12 cellular contexts compared by ENCODE assay signal in genomic region chr5:175590471-175590881, GRCh38.
DNase-seq lines count a peak whose midpoint lies in the region; ATAC-seq lines count a peak whose summit lies in the region.
"Had no signal": no experiment of that assay in that cellular context is flagged by ENCODE, and none has a peak within 500 bp of the region (broad histone marks: within the 10 kb centered on the region; RNA-seq: fewer than 3 reads in every experiment).

No MANE protein-coding gene starts in this region.

- H3K36me3 Mint-ChIP-seq in activated T-helper 17 cell treated with anti-CD3 and anti-CD28 coated beads, Interleukin-2, amount 50 U/mL, for 72 hours (ENCODE audit: low read depth), result no peaks in the 10 kb centered on the region

- peak overlapping the region in 2 of 11 experiments; percentile 46 to 47; a peak in 3 of 22 replicates for H3K9ac ChIP-seq in BLaER1 treated with 17β-estradiol and CSF1 and Interleukin-3, amounts not matched to agents 10 nM and 100 nM
- no peak overlapping the region for H3K9ac ChIP-seq in HUES48 (ENCODE audit: low read depth, low read length)

- H3K9me3 ChIP-seq in BLaER1 treated with 17β-estradiol and CSF1 and Interleukin-3, amounts not matched to agents 10 nM and 100 nM (replicated peaks in 1 of 11), result peaks cover 0 to 24% (median 0%) of the 10 kb centered on the region in 11 experiments; a peak in 7 of 22 replicates
- H3K9me3 ChIP-seq in HUES48 (ENCODE audit: control insufficient read depth, insufficient read depth, low read length), result peaks cover 7% of the 10 kb centered on the region
- H3K9me3 ChIP-seq: ascending aorta, testis had no signal

- H3K36me3 ChIP-seq in BLaER1 treated with 17β-estradiol and CSF1 and Interleukin-3, amounts not matched to agents 10 nM and 100 nM, result no peaks in the 10 kb centered on the region
- no peaks in the 10 kb centered on the region for H3K36me3 ChIP-seq in HUES48 (ENCODE audit: control insufficient read depth, insufficient read depth, low read length)
- H3K36me3 ChIP-seq: ascending aorta had no signal

- H3K4me3 Mint-ChIP-seq in activated T-helper 17 cell treated with anti-CD3 and anti-CD28 coated beads, Interleukin-2, amount 50 U/mL, for 72 hours, result no peak overlapping the region

- peak; percentile 16 for ATAC-seq in activated T-helper 17 cell treated with anti-CD3 and anti-CD28 coated beads, Interleukin-2, amount 50 U/mL, for 72 hours (replicated peaks)
- ATAC-seq in left colon, result peak; percentile 21

- peaks cover 7 to 46% (median 13%) of the 10 kb centered on the region in 10 experiments; a peak in 18 of 20 replicates for H3K4me1 ChIP-seq in BLaER1 treated with 17β-estradiol and CSF1 and Interleukin-3, amounts not matched to agents 10 nM and 100 nM
- H3K4me1 ChIP-seq in HUES48 (ENCODE audit: control insufficient read depth, insufficient read depth, low read length), result 0 out of 2 replicates have a peak, but pooled peaks cover 7% of the 10 kb centered on the region
- H3K4me1 ChIP-seq: ascending aorta, testis had no signal

- DNase-seq in left colon (no peak), COR-L47 (lab: John Stamatoyannopoulos, UW) (no peak), iPS-NIHi11 (ENCODE audit: low spot score) (no peak), NCI-H2029 treated with DMSO at 0.1 percent for 48 hours (lab: John Stamatoyannopoulos, UW) (no peak), NCI-H1048 (lab: John Stamatoyannopoulos, UW) (no peak)
- DNase-seq: glutamatergic neuron; stimulated activated CD4-positive, alpha-beta T cell treated with anti-CD3 and anti-CD28 coated beads, Interleukin-2, amount 100 ng/mL, for 48 hours; testis had no signal

- no peaks in the 10 kb centered on the region for H3K27me3 ChIP-seq in BLaER1 treated with 17β-estradiol and CSF1 and Interleukin-3, amounts not matched to agents 10 nM and 100 nM
- no peaks in the 10 kb centered on the region for H3K27me3 ChIP-seq in HUES48 (ENCODE audit: control insufficient read depth, insufficient read depth, low read length)
- H3K27me3 ChIP-seq: ascending aorta, testis had no signal

- peaks cover 12% of the 10 kb centered on the region for H3K27me3 Mint-ChIP-seq in activated T-helper 17 cell treated with anti-CD3 and anti-CD28 coated beads, Interleukin-2, amount 50 U/mL, for 72 hours

- H4K20me1 ChIP-seq in BLaER1 treated with 17β-estradiol and CSF1 and Interleukin-3, amounts not matched to agents 10 nM and 100 nM, result no peaks in the 10 kb centered on the region

- intact Hi-C loops in left colon (cut with DNase I, micrococcal nuclease), result no loop called here

- H3K4me3 ChIP-seq in BLaER1 treated with 17β-estradiol and CSF1 and Interleukin-3, amounts not matched to agents 10 nM and 100 nM, result no peak overlapping the region
- no peak overlapping the region for H3K4me3 ChIP-seq in HUES48 (ENCODE audit: low read depth, low read length)
- H3K4me3 ChIP-seq: ascending aorta, testis had no signal

- peaks cover 9% of the 10 kb centered on the region for H3K9me3 Mint-ChIP-seq in activated T-helper 17 cell treated with anti-CD3 and anti-CD28 coated beads, Interleukin-2, amount 50 U/mL, for 72 hours

- H3K27ac ChIP-seq in BLaER1 treated with 17β-estradiol and CSF1 and Interleukin-3, amounts not matched to agents 10 nM and 100 nM, result peak overlapping the region in 4 of 11 experiments; percentile 36 to 73 (median 64); a peak in 8 of 22 replicates
- H3K27ac ChIP-seq in HUES48 (ENCODE audit: low read depth, low read length), result peak overlapping the region; percentile 27
- H3K27ac ChIP-seq: ascending aorta, testis had no signal

- peak overlapping the region in 10 of 11 experiments; percentile 4 to 93 (median 66); a peak in 20 of 22 replicates for H3K4me2 ChIP-seq in BLaER1 treated with 17β-estradiol and CSF1 and Interleukin-3, amounts not matched to agents 10 nM and 100 nM

- H3K27ac Mint-ChIP-seq in activated T-helper 17 cell treated with anti-CD3 and anti-CD28 coated beads, Interleukin-2, amount 50 U/mL, for 72 hours, result no peak overlapping the region

- H3K4me1 Mint-ChIP-seq in activated T-helper 17 cell treated with anti-CD3 and anti-CD28 coated beads, Interleukin-2, amount 50 U/mL, for 72 hours, result no peaks in the 10 kb centered on the region
